ENCODE assay signal across 8 cellular contexts in the genomic region with DNA sequence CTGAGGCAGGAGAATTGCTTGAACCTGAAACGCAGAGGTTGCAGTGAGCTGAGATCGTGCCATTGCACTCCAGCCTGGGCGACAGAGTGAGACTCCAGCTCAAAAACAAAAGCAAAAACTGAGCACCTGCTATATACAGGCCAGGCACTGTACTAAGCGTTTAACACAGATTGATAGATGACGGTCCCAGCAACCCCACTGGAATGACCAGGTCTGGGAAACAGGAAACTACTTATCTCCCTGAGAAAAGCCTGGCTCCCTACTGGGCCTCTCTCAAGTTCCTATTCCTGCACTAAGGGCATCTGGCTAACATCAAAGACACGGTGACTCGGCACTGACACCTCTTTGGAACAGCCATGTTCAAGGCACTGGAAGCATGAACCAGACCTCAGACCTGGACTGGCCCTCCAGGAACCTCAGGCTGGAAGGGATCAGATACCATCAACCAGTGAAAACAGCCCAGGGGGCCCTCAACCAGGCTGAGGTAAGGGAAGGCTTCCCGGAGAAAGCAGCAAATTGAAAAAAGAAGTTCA. TPM values are rescaled to one million over a fixed set of nuclear protein-coding genes. Genes with fewer than 3 reads are reported as not detected.
DNase-seq lines count a peak whose midpoint lies in the region; ATAC-seq and TF ChIP-seq lines count a peak whose summit lies in the region.

No MANE protein-coding gene starts in this region.

- no peak for DNase-seq in activated CD4-positive, alpha-beta T cell treated with anti-CD3 and anti-CD28 coated beads for 36 hours
- DNase-seq in activated CD4-positive, alpha-beta T cell treated with anti-CD3 and anti-CD28 coated beads for 4 hours = no peak
- DNase-seq in WTC11 (ENCODE audit: low spot score) (no peak), hepatic stellate cell (ENCODE audit: low spot score) (peak; percentile 83), stomach (no peak), DMS153 (lab: John Stamatoyannopoulos, UW) (no peak), omental fat pad (ENCODE audit: low spot score) (no peak)

- no peaks in the 10 kb centered on the region for H3K9me3 ChIP-seq in stomach

- POLR2A ChIA-PET in activated CD4-positive, alpha-beta T cell treated with anti-CD3 and anti-CD28 coated beads for 36 hours (lab: Charles Lee) = interaction anchor here (1.0 to 1.8 kb wide), 4 partner anchors 10 to 81 kb away, joined by 3 to 10 read pairs (median 4); no protein-coding TSS in a partner anchor
- POLR2A ChIA-PET in WTC11 (lab: Charles Lee) = no interaction called here

- H3K4me1 Mint-ChIP-seq in activated CD4-positive, alpha-beta T cell treated with anti-CD3 and anti-CD28 coated beads for 36 hours = peaks cover 44% of the 10 kb centered on the region
- peaks cover 38% of the 10 kb centered on the region for H3K4me1 Mint-ChIP-seq in WTC11

- no peak for ATAC-seq in activated CD4-positive, alpha-beta T cell treated with anti-CD3 and anti-CD28 coated beads for 36 hours
- ATAC-seq in WTC11 (peak; percentile 59), HG03039 (IDR thresholded peaks at IDR 0.05; ENCODE audit: unreplicated experiment) (no peak), omental fat pad (ENCODE audit: low FRiP score) (no peak)

- no peak for TF ChIP-seq EP300 in stomach (IDR thresholded peaks at IDR 0.05)

- intact Hi-C loops in activated CD4-positive, alpha-beta T cell treated with anti-CD3 and anti-CD28 coated beads for 36 hours (cut with DNase I, micrococcal nuclease) = loop anchor here (1.0 to 2.0 kb wide), 5 partner anchors 13 to 79 kb away; partner anchors contain the start of genes ARAP1 (in 2 of the 2), ATG16L2 (in 1 of the 2) and STARD10 (in 1 of the 2)
- intact Hi-C loops in stomach (cut with DNase I; ENCODE audit: low total_unique reads) = no loop called here

- H3K4me3 Mint-ChIP-seq in activated CD4-positive, alpha-beta T cell treated with anti-CD3 and anti-CD28 coated beads for 36 hours = no peak overlapping the region
- H3K4me3 Mint-ChIP-seq in WTC11 = no peak overlapping the region

- H3K27ac Mint-ChIP-seq in activated CD4-positive, alpha-beta T cell treated with anti-CD3 and anti-CD28 coated beads for 36 hours = peak overlapping the region; percentile 83
- H3K27ac Mint-ChIP-seq in WTC11 = peak overlapping the region; percentile 82; the same call in 1 of the 2 replicates

- H3K36me3 ChIP-seq in stomach = peaks cover 0 to 16% (median 3%) of the 10 kb centered on the region in 4 donors

- WGBS in stomach, 5 donors = 55 to 81% (median 70%) methylated on average over 8 of the region's 8 CpGs

- peak overlapping the region in 4 of 5 donors; percentile 47 to 79 (median 67) for H3K27ac ChIP-seq in stomach

- no peaks in the 10 kb centered on the region for H3K27me3 Mint-ChIP-seq in activated CD4-positive, alpha-beta T cell treated with anti-CD3 and anti-CD28 coated beads for 36 hours
- no peaks in the 10 kb centered on the region for H3K27me3 Mint-ChIP-seq in WTC11 (ENCODE audit: low read depth)

- TF ChIP-seq CTCF in WTC11 (IDR thresholded peaks at IDR 0.05) (no peak), stomach (IDR thresholded peaks at IDR 0.05) (no peak), omental fat pad (IDR thresholded peaks at IDR 0.05) (no peak)

- H3K27me3 ChIP-seq in stomach = no peaks in the 10 kb centered on the region

- no peaks in the 10 kb centered on the region for H3K9me3 Mint-ChIP-seq in activated CD4-positive, alpha-beta T cell treated with anti-CD3 and anti-CD28 coated beads for 36 hours (ENCODE audit: low read depth)
- peaks cover 9% of the 10 kb centered on the region for H3K9me3 Mint-ChIP-seq in WTC11

- no peak for TF ChIP-seq POLR2A in stomach (IDR thresholded peaks at IDR 0.05)

- H3K4me1 ChIP-seq in stomach = peaks cover 0 to 65% (median 12%) of the 10 kb centered on the region in 4 donors

- peaks cover 21% of the 10 kb centered on the region for H3K36me3 Mint-ChIP-seq in activated CD4-positive, alpha-beta T cell treated with anti-CD3 and anti-CD28 coated beads for 36 hours (ENCODE audit: low read depth)
- H3K36me3 Mint-ChIP-seq in WTC11 = peaks cover 19% of the 10 kb centered on the region

- CTCF ChIA-PET in activated CD4-positive, alpha-beta T cell treated with anti-CD3 and anti-CD28 coated beads for 36 hours (lab: Charles Lee) = interaction anchor here (0.6 to 1.9 kb wide), 3 partner anchors 57 to 167 kb away, joined by 3 to 7 read pairs (median 3); no protein-coding TSS in a partner anchor
- CTCF ChIA-PET in WTC11 (lab: Charles Lee) = interaction anchor here (2.2 kb wide), 1 partner anchor 10 kb away, joined by 9 read pairs; no protein-coding TSS in a partner anchor

- H3K4me3 ChIP-seq in stomach = no peak overlapping the region

TF ChIP-seq in WTC11, 78 proteins besides CTCF, POLR2A, EP300 and RAD21:
- TF ChIP-seq ZNF121 (CRISPR knock-in tag; IDR thresholded peaks at IDR 0.05) (no peak), OVOL2 (CRISPR knock-in tag; IDR thresholded peaks at IDR 0.05; ENCODE audit: borderline replicate concordance) (no peak), ESRRA (CRISPR knock-in tag; IDR thresholded peaks at IDR 0.05; ENCODE audit: borderline replicate concordance) (no peak), CREM (CRISPR knock-in tag; IDR thresholded peaks at IDR 0.05) (no peak), IRF2 (CRISPR knock-in tag; IDR thresholded peaks at IDR 0.05; ENCODE audit: borderline replicate concordance, low read depth) (no peak), NFATC4 (CRISPR knock-in tag; IDR thresholded peaks at IDR 0.05) (no peak)

RNA-seq across cellular contexts. Expression of gene ARAP1, which starts 16.6 kb away (rescaled TPM):
- 10 to 100 TPM; 69.9 to 76.6 TPM for total RNA-seq in activated CD4-positive, alpha-beta T cell treated with anti-CD3 and anti-CD28 coated beads for 36 hours
- total RNA-seq in WTC11 (2021) (76.4 to 98.8 TPM (median 78.3 TPM) in 3 replicates), stomach (100 to 1,000 TPM in 3 of 5 donors, 10 to 100 TPM in 2; 61.9 to 201 (median 127) TPM), omental fat pad (100 to 1,000 TPM; 112 to 204 (median 123) TPM)
- 10 to 100 TPM; 32.2 to 51.1 (median 38.2) TPM for polyA plus RNA-seq in stomach

RNA-seq across cellular contexts. Expression of gene STARD10, which starts 58.3 kb away (rescaled TPM):
- 10 to 100 TPM in 1 of 2 experiments, 1 to 10 TPM in 1; 8.3 to 12.9 TPM for total RNA-seq in activated CD4-positive, alpha-beta T cell treated with anti-CD3 and anti-CD28 coated beads for 36 hours
- total RNA-seq in WTC11 (2021) (32.0 to 40.9 TPM (median 36.6 TPM) in 3 replicates), stomach (100 to 1,000 TPM; 125 to 895 (median 321) TPM), omental fat pad (10 to 100 TPM; 10.9 to 20.6 (median 15.4) TPM)
- 100 to 1,000 TPM; 310 to 950 (median 759) TPM for polyA plus RNA-seq in stomach
